Comparison of ENCODE assay signal across 31 cellular contexts in genomic region chr3:168026764-168027163, GRCh38.
DNase-seq lines count a peak whose midpoint lies in the region; ATAC-seq, FAIRE-seq and TF ChIP-seq lines count a peak whose summit lies in the region.
"Had no signal": no experiment of that assay in that cellular context is flagged by ENCODE, and none has a peak within 500 bp of the region (broad histone marks: within the 10 kb centered on the region; RNA-seq: fewer than 3 reads in every experiment).

No MANE protein-coding gene starts in this region.

- H3K4ac ChIP-seq in mesenchymal stem cell (ENCODE audit: low read depth in 1 of 2, low read length in 2 of 2): no peak overlapping the region

- H2BK15ac ChIP-seq in mesenchymal stem cell (ENCODE audit: low read depth, poor library complexity, severe bottlenecking): no peak overlapping the region

- peaks cover 60 to 67% of the 10 kb centered on the region in 2 experiments for H3K36me3 ChIP-seq in SK-N-SH (replicated peaks in 1 of 2; ENCODE audit: control insufficient read depth in 1 of 2, insufficient read depth in 2 of 2, low read length in 1 of 2)
- peaks cover 0 to 99% (median 85%) of the 10 kb centered on the region in 9 donors for H3K36me3 ChIP-seq in heart left ventricle
- H3K36me3 ChIP-seq in mesenchymal stem cell (ENCODE audit: control insufficient read depth in 1 of 2, insufficient read depth in 2 of 2, low read depth in 1 of 2, low read length in 2 of 2): peaks cover 7 to 85% of the 10 kb centered on the region in 2 experiments
- H3K36me3 ChIP-seq in gastroesophageal sphincter: peaks cover 0 to 84% of the 10 kb centered on the region in 2 donors

- TF ChIP-seq EP300 in SK-N-SH (IDR thresholded peaks at IDR 0.05; ENCODE audit: borderline replicate concordance in 1 of 2, low read depth in 1 of 2, low read length in 1 of 2): no peak
- no peak for TF ChIP-seq EP300 in gastroesophageal sphincter (IDR thresholded peaks at IDR 0.05)

- H3K27me3 ChIP-seq in SK-N-SH (ENCODE audit: insufficient read depth) (no peaks in the 10 kb centered on the region), heart left ventricle (no peaks in the 10 kb centered on the region), mesenchymal stem cell (ENCODE audit: control insufficient read depth in 1 of 2, insufficient read depth in 1 of 2, low read length in 2 of 2) (no peaks in the 10 kb centered on the region), gastroesophageal sphincter (no peaks in the 10 kb centered on the region)
- H3K27me3 ChIP-seq: MG63 had no signal

- H3K9ac ChIP-seq in SK-N-SH: no peak overlapping the region
- no peak overlapping the region for H3K9ac ChIP-seq in mesenchymal stem cell (ENCODE audit: low read length)

- no peak for ATAC-seq in SK-N-SH treated with all-trans-retinoic acid at 6 μM for 48 hours
- peak; percentile 53 to 82 (median 76) for ATAC-seq in heart left ventricle
- ATAC-seq in gastroesophageal sphincter: no peak
- ATAC-seq in T-helper 17 cell: no peak
- ATAC-seq: CD8-positive, alpha-beta T cell; GM12878; GM23338 had no signal

- H2BK120ac ChIP-seq in mesenchymal stem cell (ENCODE audit: low read depth, low read length): no peak overlapping the region

- POLR2A ChIA-PET in SK-N-SH (lab: Yijun Ruan, JAX): no interaction called here

- intact Hi-C loops in heart left ventricle (cut with DNase I): loop anchor here in 1 of 10 donors (10.0 kb wide), 1 partner anchor 92 kb away; no protein-coding TSS in a partner anchor

- no peaks in the 10 kb centered on the region for H4K20me1 ChIP-seq in SK-N-SH (ENCODE audit: insufficient read depth)

- no peaks in the 10 kb centered on the region for H3K4me1 Mint-ChIP-seq in T-helper 17 cell
- H3K4me1 Mint-ChIP-seq: B cell had no signal

- H3K27ac Mint-ChIP-seq in T-helper 17 cell: no peak overlapping the region
- H3K27ac Mint-ChIP-seq: B cell; CD8-positive, alpha-beta T cell; GM23338; H9 had no signal

- H2AFZ ChIP-seq in SK-N-SH (ENCODE audit: low read depth) (no peak overlapping the region), mesenchymal stem cell (ENCODE audit: low read depth, low read length) (no peak overlapping the region)
- H2AFZ ChIP-seq: GM23338 had no signal

- peaks cover 4% of the 10 kb centered on the region for H3K79me1 ChIP-seq in mesenchymal stem cell (replicated peaks; ENCODE audit: low read length, poor library complexity, severe bottlenecking)

- no peak overlapping the region for H3K23ac ChIP-seq in mesenchymal stem cell (ENCODE audit: low read length in 2 of 2)

- no peak overlapping the region for H4K91ac ChIP-seq in mesenchymal stem cell (ENCODE audit: low read length)

- H3K4me3 ChIP-seq in SK-N-SH (ENCODE audit: low read depth in 2 of 2, low read length in 1 of 2) (no peak overlapping the region), heart left ventricle (no peak overlapping the region), mesenchymal stem cell (ENCODE audit: insufficient read depth in 1 of 2, low read depth in 1 of 2, low read length in 2 of 2) (no peak overlapping the region), gastroesophageal sphincter (no peak overlapping the region)
- H3K4me3 ChIP-seq: GM12878, GM23338, MG63 had no signal

- no peak overlapping the region for H2AK5ac ChIP-seq in mesenchymal stem cell (ENCODE audit: low read length, severe bottlenecking)

- CTCF ChIA-PET in SK-N-SH (lab: Yijun Ruan, JAX): interaction anchor here (1.9 kb wide), 1 partner anchor 21 kb away, joined by 6 read pairs; no protein-coding TSS in a partner anchor

- H3K18ac ChIP-seq in mesenchymal stem cell (ENCODE audit: low read depth in 1 of 2, low read length in 2 of 2): no peak overlapping the region

- no peaks in the 10 kb centered on the region for H3K9me2 ChIP-seq in SK-N-SH

- TF ChIP-seq POLR2A in heart left ventricle (IDR thresholded peaks at IDR 0.05) (no peak), gastroesophageal sphincter (IDR thresholded peaks at IDR 0.05) (no peak)

- DNase-seq in SK-N-SH (no peak), heart left ventricle (no peak), mesenchymal stem cell (peak; percentile 56), D721Med (ENCODE audit: insufficient read length, low spot score) (no peak), T-helper 17 cell (no peak)
- DNase-seq: Caco-2; CD8-positive, alpha-beta T cell; DMS 273 treated with DMSO at 0.1 percent for 48 hours; DMS79; EL; GDM1; H9; HFFc6; KBM-7; MG63; NCI-H1105 treated with DMSO at 0.1 percent for 48 hours; NCI-H146; NCI-H1930; NCI-H2107; NCI-H446; NCI-H524 treated with DMSO at 0.1 percent for 48 hours; NCI-H774 had no signal

- H3F3A ChIP-seq in SK-N-SH (replicated peaks; ENCODE audit: insufficient read depth): peaks cover 22% of the 10 kb centered on the region

- WGBS in SK-N-SH (ENCODE audit: low lambda C conversion rate): 97% methylated on average over 3 of the region's 3 CpGs
- 51 to 72% (median 67%) methylated on average over 3 of the region's 3 CpGs for WGBS in heart left ventricle, 4 donors
- 79% methylated on average over 3 of the region's 3 CpGs for WGBS in mesenchymal stem cell
- whole genome bisulfite sequencing in gastroesophageal sphincter (ENCODE audit: low coverage in 1 of 2), 2 donors: 46 to 60% methylated on average over 3 of the region's 3 CpGs

- no peak for TF ChIP-seq RAD21 in SK-N-SH (IDR thresholded peaks at IDR 0.05; ENCODE audit: low read length)

- FAIRE-seq in D721Med (lab: Jason Lieb, UNC): no peak
- FAIRE-seq: GM12878, HTR-8/SVneo, RCC 7860 had no signal

- no peak overlapping the region for H3K4me2 ChIP-seq in SK-N-SH
- no peak overlapping the region for H3K4me2 ChIP-seq in mesenchymal stem cell (ENCODE audit: low read length, poor library complexity, severe bottlenecking)
- H3K4me2 ChIP-seq: GM23338 had no signal

- H3K27me3 Mint-ChIP-seq in T-helper 17 cell: no peaks in the 10 kb centered on the region
- H3K27me3 Mint-ChIP-seq: B cell had no signal

- no peak overlapping the region for H3K14ac ChIP-seq in mesenchymal stem cell (ENCODE audit: low read length in 2 of 2)

- H2BK12ac ChIP-seq in mesenchymal stem cell (ENCODE audit: low read length in 2 of 2): no peak overlapping the region

- no peaks in the 10 kb centered on the region for H3K79me2 ChIP-seq in SK-N-SH (ENCODE audit: insufficient read depth)

- H3K4me1 ChIP-seq in SK-N-SH (ENCODE audit: control insufficient read depth in 1 of 2, insufficient read depth in 2 of 2, low read depth in 1 of 2, low read length in 1 of 2): peaks cover 3 to 11% of the 10 kb centered on the region in 2 experiments; a peak in 2 of 4 replicates
- H3K4me1 ChIP-seq in heart left ventricle: peaks cover 0 to 39% (median 16%) of the 10 kb centered on the region in 12 donors
- no peaks in the 10 kb centered on the region for H3K4me1 ChIP-seq in mesenchymal stem cell (ENCODE audit: control insufficient read depth, insufficient read depth, low read depth, low read length)
- peaks cover 0 to 51% (median 9%) of the 10 kb centered on the region in 3 donors for H3K4me1 ChIP-seq in gastroesophageal sphincter
- H3K4me1 ChIP-seq: Caco-2 had no signal

- no peak overlapping the region for H4K8ac ChIP-seq in mesenchymal stem cell (ENCODE audit: low read length)

- H3K9me3 ChIP-seq in SK-N-SH: no peaks in the 10 kb centered on the region
- H3K9me3 ChIP-seq in heart left ventricle: no peaks in the 10 kb centered on the region
- no peaks in the 10 kb centered on the region for H3K9me3 ChIP-seq in mesenchymal stem cell (ENCODE audit: control insufficient read depth, low read length)
- H3K9me3 ChIP-seq in gastroesophageal sphincter: no peaks in the 10 kb centered on the region
- H3K9me3 ChIP-seq in T-helper 17 cell (ENCODE audit: control insufficient read depth, low read length, poor library complexity, severe bottlenecking): no peaks in the 10 kb centered on the region
- H3K9me3 ChIP-seq: Caco-2, MG63 had no signal

- H3K27ac ChIP-seq in SK-N-SH (ENCODE audit: low read depth in 2 of 2, low read length in 1 of 2): peak overlapping the region; percentile 34 to 91; a peak in 2 of 4 replicates
- H3K27ac ChIP-seq in heart left ventricle: peak overlapping the region; percentile 38 to 83 (median 78)
- no peak overlapping the region for H3K27ac ChIP-seq in mesenchymal stem cell (ENCODE audit: low read length, poor library complexity, severe bottlenecking)
- H3K27ac ChIP-seq in gastroesophageal sphincter: peak overlapping the region in 2 of 4 donors; percentile 7 to 40
- H3K27ac ChIP-seq: 22Rv1, C4-2B had no signal

- H3K4me3 Mint-ChIP-seq in T-helper 17 cell: no peak overlapping the region
- H3K4me3 Mint-ChIP-seq: B cell; CD8-positive, alpha-beta T cell; GM23338; H9; HFFc6 had no signal

- H3K36me3 Mint-ChIP-seq in T-helper 17 cell (ENCODE audit: low read depth): no peaks in the 10 kb centered on the region
- H3K36me3 Mint-ChIP-seq: CD8-positive, alpha-beta T cell had no signal

- no peak overlapping the region for H2BK5ac ChIP-seq in mesenchymal stem cell (ENCODE audit: low read depth, low read length, poor library complexity, severe bottlenecking)

- TF ChIP-seq CTCF in SK-N-SH (IDR thresholded peaks at IDR 0.05): no peak
- no peak for TF ChIP-seq CTCF in heart left ventricle (IDR thresholded peaks at IDR 0.05)
- no peak for TF ChIP-seq CTCF in gastroesophageal sphincter (IDR thresholded peaks at IDR 0.05)
- no peak for TF ChIP-seq CTCF in D721Med (IDR thresholded peaks at IDR 0.05; ENCODE audit: insufficient read depth, missing control alignments)

TF ChIP-seq in SK-N-SH, 30 proteins besides CTCF, POLR2A, EP300 and RAD21 (continues in another document):
- TF ChIP-seq IRF3 (IDR thresholded peaks at IDR 0.05; ENCODE audit: low read depth, low read length) (no peak), RFX5 (IDR thresholded peaks at IDR 0.05; ENCODE audit: low read length) (no peak)

TF ChIP-seq in SK-N-SH treated with all-trans-retinoic acid at 6 μM for 48 hours, 23 proteins besides CTCF, POLR2A, EP300 and RAD21 (continues in another document):
- no peak for TF ChIP-seq OSR1 (CRISPR knock-in tag; IDR thresholded peaks at IDR 0.05)
- TF ChIP-seq ZFP30 (CRISPR knock-in tag; IDR thresholded peaks at IDR 0.05): no peak
- no peak for TF ChIP-seq POU6F1 (CRISPR knock-in tag; IDR thresholded peaks at IDR 0.05; ENCODE audit: borderline replicate concordance, low read depth)
- no peak for TF ChIP-seq ESRRG (CRISPR knock-in tag; IDR thresholded peaks at IDR 0.05)
- TF ChIP-seq CSDC2 (CRISPR knock-in tag; IDR thresholded peaks at IDR 0.05): no peak
- no peak for TF ChIP-seq ARNTL (CRISPR knock-in tag; IDR thresholded peaks at IDR 0.05; ENCODE audit: borderline replicate concordance, low read depth)
- no peak for TF ChIP-seq ZC3H10 (CRISPR knock-in tag; IDR thresholded peaks at IDR 0.05)

Comparison
In these comparisons a context has a peak if more than half of its experiments do, and no peak if none do; other contexts are left out.
1. ATAC-seq: peak in heart left ventricle (4 of 4); none in SK-N-SH treated with all-trans-retinoic acid at 6 μM for 48 hours (single experiment), gastroesophageal sphincter (single experiment) and T-helper 17 cell (single experiment).